In genomic region chr4:39330353-39330752, GRCh38 we compare ENCODE assay signal across 18 cellular contexts.
"Had no signal": no experiment of that assay in that cellular context is flagged by ENCODE, and none has a peak within 500 bp of the region (broad histone marks: within the 10 kb centered on the region; RNA-seq: fewer than 3 reads in every experiment).

No MANE protein-coding gene starts in this region.

- H3K9me3 Mint-ChIP-seq: activated CD4-positive, alpha-beta memory T cell treated with anti-CD3 and anti-CD28 coated beads for 36 hours; activated T-helper 1 cell treated with anti-CD3 and anti-CD28 coated beads, Interleukin-12 subunit alpha, Interleukin-12 subunit beta, Interleukin-2, Interleukin-4 antibody, amounts not matched to agents 30 ng/mL and 10 ng/mL and 1 ng/mL, durations not matched to agents 14 hours and 24 hours and 36 hours; effector memory CD8-positive, alpha-beta T cell; stimulated activated naive CD8-positive, alpha-beta T cell treated with anti-CD3 and anti-CD28 coated beads, Interleukin-15, amount 100 ng/mL, for 72 hours had no signal

- H3K9me3 ChIP-seq: pancreas, suprapubic skin had no signal

- DNase-seq: activated CD4-positive, alpha-beta memory T cell treated with anti-CD3 and anti-CD28 coated beads for 36 hours; activated CD4-positive, alpha-beta T cell treated with anti-CD3 and anti-CD28 coated beads for 36 hours; activated gamma-delta T cell treated with Interleukin-2 at 50 U/mL for 16 hours; activated T-cell treated with anti-CD3 and anti-CD28 coated beads for 4 hours; amniotic stem cell; dermis blood vessel endothelial cell; effector memory CD8-positive, alpha-beta T cell; left cardiac atrium; pancreas; stimulated activated CD4-positive, alpha-beta T cell treated with anti-CD3 and anti-CD28 coated beads, Interleukin-4, amount 100 ng/mL, for 1 hour; stimulated activated naive CD8-positive, alpha-beta T cell treated with anti-CD3 and anti-CD28 coated beads, Interleukin-15, amount 100 ng/mL, for 72 hours had no signal

- H3K27ac Mint-ChIP-seq: activated CD4-positive, alpha-beta memory T cell treated with anti-CD3 and anti-CD28 coated beads for 36 hours; activated CD4-positive, alpha-beta T cell treated with anti-CD3 and anti-CD28 coated beads for 36 hours; activated naive CD8-positive, alpha-beta T cell; activated T-helper 1 cell treated with anti-CD3 and anti-CD28 coated beads, Interleukin-12 subunit alpha, Interleukin-12 subunit beta, Interleukin-2, Interleukin-4 antibody, amounts not matched to agents 30 ng/mL and 10 ng/mL and 1 ng/mL, durations not matched to agents 14 hours and 24 hours and 36 hours; effector memory CD8-positive, alpha-beta T cell had no signal

- H3K4me3 Mint-ChIP-seq: activated CD4-positive, alpha-beta memory T cell treated with anti-CD3 and anti-CD28 coated beads for 36 hours; activated CD4-positive, alpha-beta T cell treated with anti-CD3 and anti-CD28 coated beads for 36 hours; activated naive CD8-positive, alpha-beta T cell; activated T-helper 1 cell treated with anti-CD3 and anti-CD28 coated beads, Interleukin-12 subunit alpha, Interleukin-12 subunit beta, Interleukin-2, Interleukin-4 antibody, amounts not matched to agents 30 ng/mL and 10 ng/mL and 1 ng/mL, durations not matched to agents 14 hours and 24 hours and 36 hours; effector memory CD8-positive, alpha-beta T cell; stimulated activated naive CD8-positive, alpha-beta T cell treated with anti-CD3 and anti-CD28 coated beads, Interleukin-15, amount 100 ng/mL, for 72 hours had no signal

- ATAC-seq: activated CD4-positive, alpha-beta T cell treated with anti-CD3 and anti-CD28 coated beads for 36 hours; effector memory CD8-positive, alpha-beta T cell; left cardiac atrium; sciatic nerve; stimulated activated naive CD8-positive, alpha-beta T cell treated with anti-CD3 and anti-CD28 coated beads, Interleukin-15, amount 100 ng/mL, for 72 hours had no signal

- H3K4me1 ChIP-seq: suprapubic skin had no signal

- FAIRE-seq: pancreas had no signal

- H3K4me3 ChIP-seq: hepatocyte, pancreas, smooth muscle cell, suprapubic skin had no signal

- H3K27me3 Mint-ChIP-seq: activated CD4-positive, alpha-beta memory T cell treated with anti-CD3 and anti-CD28 coated beads for 36 hours; activated CD4-positive, alpha-beta T cell treated with anti-CD3 and anti-CD28 coated beads for 36 hours; activated naive CD8-positive, alpha-beta T cell; effector memory CD8-positive, alpha-beta T cell; stimulated activated naive CD8-positive, alpha-beta T cell treated with anti-CD3 and anti-CD28 coated beads, Interleukin-15, amount 100 ng/mL, for 72 hours had no signal

- H3K27me3 ChIP-seq: hepatocyte, pancreas, suprapubic skin had no signal

- H3K4me2 ChIP-seq: hepatocyte, smooth muscle cell had no signal

- H3K27ac ChIP-seq: hepatocyte, pancreas, suprapubic skin, VCaP had no signal

- H2AFZ ChIP-seq: hepatocyte had no signal
